ENCODE assay signal across 19 cellular contexts in genomic region chr3:193883551-193883950, GRCh38.
DNase-seq lines count a peak whose midpoint lies in the region; ATAC-seq and TF ChIP-seq lines count a peak whose summit lies in the region.
"Had no signal": no experiment of that assay in that cellular context is flagged by ENCODE, and none has a peak within 500 bp of the region (broad histone marks: within the 10 kb centered on the region; RNA-seq: fewer than 3 reads in every experiment).

No MANE protein-coding gene starts in this region.

- CTCF ChIA-PET in GM10248 (lab: Yijun Ruan, JAX), result no interaction called here

- peaks cover 5% of the 10 kb centered on the region for H3K4me1 Mint-ChIP-seq in activated T-helper 2 cell treated with anti-CD3 and anti-CD28 coated beads, Interferon-gamma antibody, Interleukin-2, Interleukin-4, amounts not matched to agents 10 μg/mL and 5 μg/mL and 100 μg/mL, durations not matched to agents 14 hours and 24 hours and 36 hours (ENCODE audit: low read depth)
- H3K4me1 Mint-ChIP-seq: activated CD4-positive, alpha-beta T cell treated with anti-CD3 and anti-CD28 coated beads for 36 hours had no signal

- H3K27me3 Mint-ChIP-seq in activated T-helper 2 cell treated with anti-CD3 and anti-CD28 coated beads, Interferon-gamma antibody, Interleukin-2, Interleukin-4, amounts not matched to agents 10 μg/mL and 5 μg/mL and 100 μg/mL, durations not matched to agents 14 hours and 24 hours and 36 hours (ENCODE audit: low read depth), result peaks cover 4% of the 10 kb centered on the region
- H3K27me3 Mint-ChIP-seq: activated CD4-positive, alpha-beta T cell treated with anti-CD3 and anti-CD28 coated beads for 36 hours had no signal

- no peak overlapping the region for H3K27ac Mint-ChIP-seq in activated T-helper 2 cell treated with anti-CD3 and anti-CD28 coated beads, Interferon-gamma antibody, Interleukin-2, Interleukin-4, amounts not matched to agents 10 μg/mL and 5 μg/mL and 100 μg/mL, durations not matched to agents 14 hours and 24 hours and 36 hours
- H3K27ac Mint-ChIP-seq: activated CD4-positive, alpha-beta T cell treated with anti-CD3 and anti-CD28 coated beads for 36 hours; CD4-positive, CD25-positive, alpha-beta regulatory T cell had no signal

- H2AFZ ChIP-seq in ACC112 (ENCODE audit: low read length, unreplicated experiment), result no peak overlapping the region

- H3K27ac ChIP-seq in ACC112 (ENCODE audit: low read depth, low read length), result peak overlapping the region; percentile 21; the same call in 1 of the 2 replicates
- H3K27ac ChIP-seq: coronary artery, esophagus muscularis mucosa, neutrophil, upper lobe of left lung had no signal

- H3K4me3 ChIP-seq in ACC112 (ENCODE audit: low read depth, low read length) (no peak overlapping the region), astrocyte of the spinal cord (ENCODE audit: low read depth, low read length) (no peak overlapping the region)
- H3K4me3 ChIP-seq: coronary artery, esophagus muscularis mucosa, upper lobe of left lung had no signal

- H3K4me3 Mint-ChIP-seq in activated T-helper 2 cell treated with anti-CD3 and anti-CD28 coated beads, Interferon-gamma antibody, Interleukin-2, Interleukin-4, amounts not matched to agents 10 μg/mL and 5 μg/mL and 100 μg/mL, durations not matched to agents 14 hours and 24 hours and 36 hours (ENCODE audit: low read depth), result no peak overlapping the region
- H3K4me3 Mint-ChIP-seq: activated CD4-positive, alpha-beta T cell treated with anti-CD3 and anti-CD28 coated beads for 36 hours; CD4-positive, CD25-positive, alpha-beta regulatory T cell had no signal

- H3K4me1 ChIP-seq in ACC112 (ENCODE audit: control insufficient read depth, insufficient read depth, low read length, unreplicated experiment), result peaks cover 20% of the 10 kb centered on the region

- intact Hi-C loops in activated T-helper 2 cell treated with anti-CD3 and anti-CD28 coated beads, Interferon-gamma antibody, Interleukin-2, Interleukin-4, amounts not matched to agents 10 μg/mL and 5 μg/mL and 100 μg/mL, durations not matched to agents 14 hours and 24 hours and 36 hours (cut with micrococcal nuclease), result no loop called here

- peak; percentile 46 for DNase-seq in LoVo (ENCODE audit: low spot score)
- DNase-seq in astrocyte of the spinal cord (ENCODE audit: low read depth, low spot score), result peak; percentile 76
- DNase-seq in foreskin melanocyte, result peak; percentile 56
- no peak for DNase-seq in activated T-helper 2 cell treated with anti-CD3 and anti-CD28 coated beads, Interferon-gamma antibody, Interleukin-2, Interleukin-4, amounts not matched to agents 10 μg/mL and 5 μg/mL and 100 μg/mL, durations not matched to agents 14 hours and 24 hours and 36 hours (ENCODE audit: low spot score)
- no peak for DNase-seq in GM10248 (ENCODE audit: extremely low spot score)
- DNase-seq in NCI-H82 treated with DMSO at 0.1 percent for 48 hours (lab: John Stamatoyannopoulos, UW; ENCODE audit: unreplicated experiment), result no peak
- DNase-seq: activated CD4-positive, alpha-beta T cell treated with anti-CD3 and anti-CD28 coated beads for 36 hours; CD4-positive, CD25-positive, alpha-beta regulatory T cell; DND-41; NCI-H2029 treated with DMSO at 0.1 percent for 48 hours; NCI-H524 treated with DMSO at 0.1 percent for 48 hours; stimulated activated CD4-positive, alpha-beta T cell treated with anti-CD3 and anti-CD28 coated beads, Interleukin-15, amount 100 ng/mL, for 24 hours; stimulated activated naive CD4-positive, alpha-beta T cell treated with Interleukin-2 at 50 U/mL for 16 hours; upper lobe of left lung had no signal

- no peaks in the 10 kb centered on the region for H3K36me3 ChIP-seq in ACC112 (ENCODE audit: insufficient read depth, low read length)
- H3K36me3 ChIP-seq: esophagus muscularis mucosa, neutrophil, upper lobe of left lung had no signal

- POLR2A ChIA-PET in GM10248 (lab: Yijun Ruan, JAX), result no interaction called here

- H3K36me3 Mint-ChIP-seq in activated T-helper 2 cell treated with anti-CD3 and anti-CD28 coated beads, Interferon-gamma antibody, Interleukin-2, Interleukin-4, amounts not matched to agents 10 μg/mL and 5 μg/mL and 100 μg/mL, durations not matched to agents 14 hours and 24 hours and 36 hours (ENCODE audit: low read depth), result no peaks in the 10 kb centered on the region
- H3K36me3 Mint-ChIP-seq: CD4-positive, CD25-positive, alpha-beta regulatory T cell had no signal

- no peak for ATAC-seq in GM21737 (IDR thresholded peaks at IDR 0.05; ENCODE audit: unreplicated experiment)
- ATAC-seq: activated CD4-positive, alpha-beta T cell treated with anti-CD3 and anti-CD28 coated beads for 36 hours had no signal

- TF ChIP-seq CTCF in astrocyte of the spinal cord (IDR thresholded peaks at IDR 0.05; ENCODE audit: low read depth, low read length) (no peak), GM10248 (IDR thresholded peaks at IDR 0.05; ENCODE audit: control extremely low read depth, extremely low read depth, low read depth, missing control alignments) (no peak)

- no peaks in the 10 kb centered on the region for H3K9me3 Mint-ChIP-seq in activated T-helper 2 cell treated with anti-CD3 and anti-CD28 coated beads, Interferon-gamma antibody, Interleukin-2, Interleukin-4, amounts not matched to agents 10 μg/mL and 5 μg/mL and 100 μg/mL, durations not matched to agents 14 hours and 24 hours and 36 hours

- no peaks in the 10 kb centered on the region for H3K79me2 ChIP-seq in ACC112 (ENCODE audit: control insufficient read depth, insufficient read depth, low read length, unreplicated experiment)

- no peaks in the 10 kb centered on the region; the same call in 1 of the 2 replicates for H3K27me3 ChIP-seq in ACC112 (ENCODE audit: insufficient read depth, low read length)
- H3K27me3 ChIP-seq: esophagus muscularis mucosa, neutrophil, upper lobe of left lung had no signal

- in situ Hi-C loops in astrocyte of the spinal cord (cut with HindIII; ENCODE audit: low sequenced_read_pairs), result no loop called here

Comparison
In these comparisons a context has a peak if more than half of its experiments do, and no peak if none do; other contexts are left out.
1. DNase-seq: peak in LoVo (single experiment), astrocyte of the spinal cord (single experiment) and foreskin melanocyte (single experiment); none in activated T-helper 2 cell treated with anti-CD3 and anti-CD28 coated beads, Interferon-gamma antibody, Interleukin-2, Interleukin-4, amounts not matched to agents 10 μg/mL and 5 μg/mL and 100 μg/mL, durations not matched to agents 14 hours and 24 hours and 36 hours (single experiment), GM10248 (single experiment) and NCI-H82 treated with DMSO at 0.1 percent for 48 hours (single experiment).